ENCODE assay signal across 11 cellular contexts in the genomic region with DNA sequence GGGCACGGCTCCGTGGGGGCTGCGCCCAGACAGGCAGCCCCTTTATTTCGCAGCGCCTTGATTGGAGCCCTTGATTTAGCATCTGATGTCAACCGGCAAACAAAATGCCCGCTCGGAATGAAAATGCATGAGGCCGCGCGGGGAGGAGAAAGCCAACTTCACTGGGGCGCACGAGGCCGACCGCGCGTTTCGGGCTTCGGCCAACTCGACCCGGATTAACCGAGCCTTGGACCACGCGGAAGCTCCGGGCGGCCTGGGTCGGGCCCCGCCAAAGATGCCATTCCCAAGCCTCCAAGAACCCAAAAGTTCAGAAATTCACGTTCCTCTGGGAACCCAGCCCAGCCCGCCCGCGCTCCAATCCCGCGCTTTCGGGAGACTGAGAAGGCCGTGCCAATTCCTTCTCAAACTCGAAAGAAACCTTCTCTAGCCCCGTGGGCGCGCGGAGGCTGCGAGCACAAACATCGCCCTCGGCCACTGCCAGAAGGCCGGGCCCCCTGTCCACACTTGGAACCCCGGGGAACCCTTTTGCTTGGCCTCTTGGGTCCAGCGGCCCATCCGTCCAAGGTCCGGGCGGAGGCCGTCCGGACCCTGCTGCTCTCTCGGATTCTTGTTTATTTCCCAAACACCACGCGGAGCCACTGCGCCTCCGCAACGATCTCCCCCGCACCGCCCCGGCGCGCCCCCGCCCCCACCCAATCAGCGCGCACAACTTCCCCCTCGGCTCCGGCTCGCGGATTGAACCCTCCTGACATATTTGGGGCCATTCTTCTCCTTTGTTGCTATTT. TPM values are rescaled to one million over a fixed set of nuclear protein-coding genes. Genes with fewer than 3 reads are reported as not detected.
DNase-seq lines count a peak whose midpoint lies in the region; ATAC-seq and TF ChIP-seq lines count a peak whose summit lies in the region.
"Had no signal": no experiment of that assay in that cellular context is flagged by ENCODE, and none has a peak within 500 bp of the region (broad histone marks: within the 10 kb centered on the region; RNA-seq: fewer than 3 reads in every experiment).

No MANE protein-coding gene starts in this region.

- intact Hi-C loops in MCF 10A (cut with micrococcal nuclease): no loop called here

- under 1% methylated on average over 70 of the region's 70 CpGs for WGBS in HUES64

- POLR2A ChIA-PET in MCF 10A (lab: Yijun Ruan, JAX): no interaction called here

- no peak for TF ChIP-seq CTCF in MCF 10A (IDR thresholded peaks at IDR 0.05; ENCODE audit: unreplicated experiment)

- H3K27ac ChIP-seq in HUES64 (ENCODE audit: low read depth, low read length): peak overlapping the region; percentile 41; the same call in 1 of the 2 replicates
- H3K27ac ChIP-seq: cardiac muscle cell, RWPE1 had no signal

- peaks cover 14% of the 10 kb centered on the region for H3K4me1 Mint-ChIP-seq in MCF 10A (ENCODE audit: insufficient read depth, unreplicated experiment)

- peak overlapping the region; percentile 39 for H3K4me3 ChIP-seq in HUES64 (ENCODE audit: low read length)
- H3K4me3 ChIP-seq in neuron (ENCODE audit: low read length): peak overlapping the region; percentile 59

- H3K27ac Mint-ChIP-seq in MCF 10A (ENCODE audit: low read depth, unreplicated experiment): no peak overlapping the region

- no peaks in the 10 kb centered on the region for H3K9me3 ChIP-seq in HUES64 (ENCODE audit: insufficient read depth, low read depth, low read length)
- H3K9me3 ChIP-seq in neuron (ENCODE audit: low read length): no peaks in the 10 kb centered on the region

- ATAC-seq in HG02763 (IDR thresholded peaks at IDR 0.05; ENCODE audit: unreplicated experiment): no peak
- ATAC-seq in HG03442 (IDR thresholded peaks at IDR 0.05; ENCODE audit: unreplicated experiment): no peak
- ATAC-seq in GM18519 (IDR thresholded peaks at IDR 0.05; ENCODE audit: low FRiP score, unreplicated experiment): no peak
- no peak for ATAC-seq in HG02642 (IDR thresholded peaks at IDR 0.05; ENCODE audit: poor library complexity, unreplicated experiment)

- no peaks in the 10 kb centered on the region for H3K9me3 Mint-ChIP-seq in MCF 10A (ENCODE audit: unreplicated experiment)

- H3K36me3 ChIP-seq in HUES64 (ENCODE audit: insufficient read depth, low read length) (no peaks in the 10 kb centered on the region), neuron (ENCODE audit: insufficient read depth, low read length) (no peaks in the 10 kb centered on the region)
- H3K36me3 ChIP-seq: cardiac muscle cell had no signal

- peak overlapping the region; percentile 73 for H2AFZ ChIP-seq in neuron (ENCODE audit: low read depth, low read length)

- H3K27me3 Mint-ChIP-seq in MCF 10A (ENCODE audit: insufficient read depth, unreplicated experiment): peaks cover 55% of the 10 kb centered on the region

- CTCF ChIA-PET in MCF 10A (lab: Yijun Ruan, JAX): no interaction called here

- H3K4me1 ChIP-seq in HUES64 (ENCODE audit: insufficient read depth, low read length) (peaks cover 37% of the 10 kb centered on the region), neuron (ENCODE audit: insufficient read depth, low read length) (peaks cover 60% of the 10 kb centered on the region)

- no peaks in the 10 kb centered on the region for H3K36me3 Mint-ChIP-seq in MCF 10A (ENCODE audit: insufficient read depth, unreplicated experiment)

- peaks cover 100% of the 10 kb centered on the region for H3K27me3 ChIP-seq in HUES64 (ENCODE audit: insufficient read depth, low read length)
- peaks cover 58% of the 10 kb centered on the region for H3K27me3 ChIP-seq in neuron (ENCODE audit: insufficient read depth, low read length)

- H3K4me3 Mint-ChIP-seq in MCF 10A (ENCODE audit: unreplicated experiment): peak overlapping the region; percentile 21

- BruUV-seq in MCF 10A (replicated peaks; lab: Mats Ljungman, UMichigan): no TSS peak

- peak overlapping the region; percentile 39; the same call in 1 of the 2 replicates for H3K9ac ChIP-seq in HUES64 (ENCODE audit: low read depth, low read length)

- DNase-seq in DMS53 treated with DMSO at 0.1 percent for 48 hours (lab: John Stamatoyannopoulos, UW; ENCODE audit: unreplicated experiment) (peak; percentile 66), MCF 10A (ENCODE audit: unreplicated experiment) (no peak)
- DNase-seq: midbrain had no signal

RNA-seq across cellular contexts. Expression of a gene that starts 0.8 kb away (rescaled TPM):
- polyA plus RNA-seq in HUES64 (2013, experiment 1 of 2): 0.90 TPM
- polyA plus RNA-seq in HUES64 (2013, experiment 2 of 2): 2.0 TPM
- not detected in 2 replicates for total RNA-seq in MCF 10A (2022)
- total RNA-seq: cardiac muscle cell had no signal
- polyA plus RNA-seq: cardiac muscle cell had no signal
